29 cellular contexts compared by ENCODE assay signal in genomic region chr6:82458705-82459104, GRCh38.
"Had no signal": no experiment of that assay in that cellular context is flagged by ENCODE, and none has a peak within 500 bp of the region (broad histone marks: within the 10 kb centered on the region; RNA-seq: fewer than 3 reads in every experiment).

No MANE protein-coding gene starts in this region.

- H3K27me3 ChIP-seq: brain microvascular endothelial cell had no signal

- ATAC-seq: activated CD8-positive, alpha-beta memory T cell treated with anti-CD3 and anti-CD28 coated beads, Interleukin-2, amount 10 ng/mL, durations not matched to agents 7 days and 5 days; Panc1; Right ventricle myocardium inferior; SK-N-SH treated with all-trans-retinoic acid at 6 μM for 48 hours; T-cell; T-helper 17 cell had no signal

- DNase-seq: activated CD4-positive, alpha-beta memory T cell treated with anti-CD3 and anti-CD28 coated beads, Interleukin-2, amount 10 ng/mL, durations not matched to agents 7 days and 5 days; activated CD4-positive, alpha-beta T cell treated with anti-CD3 and anti-CD28 coated beads for 1 hour; activated CD4-positive, alpha-beta T cell treated with anti-CD3 and anti-CD28 coated beads for 48 hours; activated CD4-positive, CD25-positive, alpha-beta regulatory T cell; activated CD8-positive, alpha-beta memory T cell treated with anti-CD3 and anti-CD28 coated beads for 24 hours; activated CD8-positive, alpha-beta memory T cell treated with anti-CD3 and anti-CD28 coated beads, Interleukin-2, amount 10 ng/mL, durations not matched to agents 7 days and 5 days; activated CD8-positive, alpha-beta memory T cell treated with anti-CD3 and anti-CD28 coated beads, Interleukin-2, amount 50 U/mL, for 48 hours; activated effector memory CD4-positive, alpha-beta T cell treated with anti-CD3 and anti-CD28 coated beads, Interleukin-2, amount 50 U/mL, for 16 hours; activated naive CD4-positive, alpha-beta T cell; activated naive CD4-positive, alpha-beta T cell treated with anti-CD3 and anti-CD28 coated beads, Interleukin-2, amount 50 U/mL, for 16 hours; activated naive CD8-positive, alpha-beta T cell treated with anti-CD3 and anti-CD28 coated beads for 36 hours; activated T-cell treated with anti-CD3 and anti-CD28 coated beads, Interleukin-2, amount 50 U/mL, for 48 hours; amniotic stem cell; aorta; brain microvascular endothelial cell; NCI-H1105; NCI-H1417 treated with DMSO at 0.1 percent for 48 hours; NCI-H187 treated with DMSO at 0.1 percent for 48 hours; NCI-H2081 treated with DMSO at 0.1 percent for 48 hours; NCI-H345; NCI-H524 treated with DMSO at 0.1 percent for 48 hours; SIG-M5; T-cell; T-helper 17 cell; T-helper 9 cell; WERI-Rb-1 had no signal

- H3K36me3 ChIP-seq: brain microvascular endothelial cell, WERI-Rb-1 had no signal

- H3K27ac ChIP-seq: brain microvascular endothelial cell, WERI-Rb-1 had no signal
